In genomic region chr6:33620584-33621395, GRCh38 we compare ENCODE assay signal across 8 cellular contexts. TPM values are rescaled to one million over a fixed set of nuclear protein-coding genes. Genes with fewer than 3 reads are reported as not detected.
DNase-seq lines count a peak whose midpoint lies in the region; ATAC-seq and TF ChIP-seq lines count a peak whose summit lies in the region.

ITPR3 (plus strand) TSS chr6:33621322; CDS start chr6:33621603, 281 bp downstream.

- DNase-seq in GM12865 (ENCODE audit: low read depth): peak; percentile 93
- peak; percentile 68 for DNase-seq in NCI-H2171 treated with DMSO at 0.1 percent for 48 hours (lab: John Stamatoyannopoulos, UW)
- DNase-seq in activated CD4-positive, alpha-beta T cell treated with anti-CD3 and anti-CD28 coated beads, Interleukin-2, amount 50 U/mL, for 48 hours: peak; percentile 71 to 73
- peak; percentile 68 for DNase-seq in effector CD8-positive, alpha-beta T cell (lab: John Stamatoyannopoulos, UW)
- DNase-seq in stimulated activated CD8-positive, alpha-beta memory T cell treated with anti-CD3 and anti-CD28 coated beads, Interleukin-4, amount 100 ng/mL, for 48 hours: peak; percentile 76
- DNase-seq in GDM1 (lab: John Stamatoyannopoulos, UW): no peak

- H3K9me3 ChIP-seq in mononuclear cell (ENCODE audit: low read depth, low read length): no peaks in the 10 kb centered on the region

- H3K4me3 ChIP-seq in GM12865 (ENCODE audit: low read depth, low read length) (peak within 1 kb of the TSS; percentile 97), mononuclear cell (ENCODE audit: low read length) (peak within 1 kb of the TSS; percentile 65)

- H3K4me1 ChIP-seq in mononuclear cell (ENCODE audit: insufficient read depth, low read length): peaks cover 34% of the 10 kb centered on the region

- peak; percentile 59 for ATAC-seq in HG02623 (IDR thresholded peaks at IDR 0.05; ENCODE audit: unreplicated experiment)

- H3K27me3 ChIP-seq in mononuclear cell (ENCODE audit: insufficient read depth, low read length): peaks cover 6% of the 10 kb centered on the region

- no peak for TF ChIP-seq CTCF in GM12865 (IDR thresholded peaks at IDR 0.05; ENCODE audit: insufficient read depth, low read depth, low read length, missing control alignments)

RNA-seq across cellular contexts. Expression of gene ITPR3, which starts in this region (rescaled TPM):
- 13.6 TPM for total RNA-seq in mononuclear cell
